ENCODE assay signal across 1 cellular context in genomic region chr5:56078271-56078670, GRCh38.
TF ChIP-seq lines count a peak whose summit lies in the region.

No MANE protein-coding gene starts in this region.

TF ChIP-seq in GM12878, 131 proteins besides CTCF, POLR2A, EP300 and RAD21:
- TF ChIP-seq ZNF687 (IDR thresholded peaks at IDR 0.05) (0 out of 2 replicates have a peak, but pooled peaks have one; percentile 12), IKZF2 (IDR thresholded peaks at IDR 0.05) (peak in 1 of 2 experiments; percentile 25; a peak in 1 of 4 replicates), NFIC (IDR thresholded peaks at IDR 0.05; ENCODE audit: low read depth, low read length) (no peak), GATAD2B (conservative IDR thresholded peaks at IDR 0.05; ENCODE audit: low read depth) (0 out of 2 replicates have a peak, but pooled peaks have one; percentile 3)
